In genomic region chr7:141495057-141495456, GRCh38 we compare ENCODE assay signal across 23 cellular contexts.
"Had no signal": no experiment of that assay in that cellular context is flagged by ENCODE, and none has a peak within 500 bp of the region (broad histone marks: within the 10 kb centered on the region; RNA-seq: fewer than 3 reads in every experiment).

No MANE protein-coding gene starts in this region.

- H3K9me3 ChIP-seq: neutrophil, pancreas, prostate gland, right lobe of liver, sigmoid colon, stomach, thoracic aorta, thyroid gland, tibial nerve, upper lobe of left lung, vagina had no signal

- H3K36me3 ChIP-seq: neutrophil, pancreas, prostate gland, right lobe of liver, sigmoid colon, stomach, thoracic aorta, thyroid gland, tibial nerve, upper lobe of left lung, vagina had no signal

- H3K4me1 ChIP-seq: pancreas, prostate gland, right lobe of liver, sigmoid colon, stomach, thyroid gland, tibial nerve, upper lobe of left lung, vagina had no signal

- H3K27me3 ChIP-seq: pancreas, right lobe of liver, sigmoid colon, stomach, thyroid gland, tibial nerve, upper lobe of left lung, vagina had no signal

- H3K4me3 ChIP-seq: pancreas, prostate gland, right lobe of liver, sigmoid colon, stomach, thoracic aorta, thyroid gland, tibial nerve, upper lobe of left lung, vagina had no signal

- DNase-seq: naive thymus-derived CD8-positive, alpha-beta T cell; nephron progenitor cell; nucleus accumbens; pancreas; right cardiac atrium; right lobe of liver; sigmoid colon; small intestine; stimulated activated CD4-positive, alpha-beta T cell treated with anti-CD3 and anti-CD28 coated beads, Interleukin-15, amount 100 ng/mL, for 24 hours; stimulated activated CD4-positive, alpha-beta T cell treated with anti-CD3 and anti-CD28 coated beads, Interleukin-2, amount 100 ng/mL, for 24 hours; stimulated activated CD4-positive, alpha-beta T cell treated with anti-CD3 and anti-CD28 coated beads, Interleukin-2, amount 100 ng/mL, for 48 hours; stimulated activated CD4-positive, alpha-beta T cell treated with anti-CD3 and anti-CD28 coated beads, Interleukin-4, amount 100 ng/mL, for 24 hours; stimulated activated naive B cell treated with anti-CD40 and anti-IgM and Interleukin-4, amounts not matched to agents 10 μg/mL and 1 μg/mL and 100 μg/mL, for 72 hours; stimulated activated naive CD4-positive, alpha-beta T cell treated with Interleukin-2 at 50 U/mL for 16 hours; stomach; thyroid gland; trophoblast cell; upper lobe of left lung had no signal

- H3K27ac ChIP-seq: neutrophil, pancreas, prostate gland, right lobe of liver, sigmoid colon, stomach, thoracic aorta, thyroid gland, tibial nerve, upper lobe of left lung, vagina had no signal
